In the genomic region with DNA sequence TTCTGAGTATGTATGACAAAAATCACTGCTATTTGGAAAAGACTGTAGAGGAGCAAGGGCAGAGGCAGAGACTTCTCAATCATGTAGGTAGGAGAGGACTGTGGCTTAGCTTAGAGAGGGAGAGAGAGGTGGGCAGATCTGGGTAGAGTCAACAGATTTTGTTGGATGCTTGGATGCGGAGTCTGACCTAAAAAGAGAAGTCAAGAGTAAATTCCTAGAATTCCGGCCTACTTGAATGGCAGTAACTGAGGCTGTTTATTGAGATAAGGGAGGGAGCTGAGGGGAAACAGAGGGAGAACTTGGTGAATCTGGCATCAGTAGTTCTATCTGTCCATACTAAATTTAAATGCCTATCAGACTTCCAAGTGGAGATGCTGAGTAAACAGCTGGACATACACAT, we compare ENCODE assay signal across 9 cellular contexts. TPM values are rescaled to one million over a fixed set of nuclear protein-coding genes. Genes with fewer than 3 reads are reported as not detected.
DNase-seq lines count a peak whose midpoint lies in the region; ATAC-seq and TF ChIP-seq lines count a peak whose summit lies in the region.
"Had no signal": no experiment of that assay in that cellular context is flagged by ENCODE, and none has a peak within 500 bp of the region (broad histone marks: within the 10 kb centered on the region; RNA-seq: fewer than 3 reads in every experiment).

No MANE protein-coding gene starts in this region.

- TF ChIP-seq POLR2A in heart left ventricle (IDR thresholded peaks at IDR 0.05) (no peak), right lobe of liver (IDR thresholded peaks at IDR 0.05) (no peak)

- TF ChIP-seq CTCF in heart left ventricle (IDR thresholded peaks at IDR 0.05) (no peak), WI38 (IDR thresholded peaks at IDR 0.05; ENCODE audit: low read depth, low read length) (no peak), tibial artery (IDR thresholded peaks at IDR 0.05) (no peak), right lobe of liver (IDR thresholded peaks at IDR 0.05) (no peak)

- peak overlapping the region; percentile 93 for H3K27ac Mint-ChIP-seq in memory B cell

- peak overlapping the region in 3 of 12 donors; percentile 2 to 90 (median 86) for H3K4me3 ChIP-seq in heart left ventricle
- H3K4me3 ChIP-seq in WI38 (ENCODE audit: low read depth, low read length) = peak overlapping the region; percentile 60
- no peak overlapping the region for H3K4me3 ChIP-seq in tibial artery
- H3K4me3 ChIP-seq in right lobe of liver = no peak overlapping the region

- H3K4me1 ChIP-seq in heart left ventricle = peaks cover 6 to 55% (median 30%) of the 10 kb centered on the region in 12 donors
- H3K4me1 ChIP-seq in tibial artery = peaks cover 0 to 37% (median 26%) of the 10 kb centered on the region in 4 donors
- peaks cover 0 to 11% (median 0%) of the 10 kb centered on the region in 4 donors for H3K4me1 ChIP-seq in right lobe of liver

- H3K4me3 Mint-ChIP-seq in memory B cell = peak overlapping the region; percentile 76

- DNase-seq in heart left ventricle (no peak), Right ventricle myocardium superior (no peak), memory B cell (ENCODE audit: low spot score in 2 of 2) (no peak), tibial artery (no peak), right lobe of liver (no peak)
- DNase-seq in activated CD4-positive, alpha-beta T cell treated with anti-CD3 and anti-CD28 coated beads for 4 hours = no peak
- DNase-seq: NCI-H1092 treated with DMSO at 0.1 percent for 48 hours had no signal

- ATAC-seq in heart left ventricle (no peak), Right ventricle myocardium superior (ENCODE audit: poor library complexity) (no peak), memory B cell (ENCODE audit: low read depth) (no peak), GM21723 (IDR thresholded peaks at IDR 0.05; ENCODE audit: unreplicated experiment) (no peak), right lobe of liver (no peak)

- 48 to 54% (median 50%) methylated on average over 2 of the region's 2 CpGs for WGBS in heart left ventricle, 4 donors
- WGBS in right lobe of liver (ENCODE audit: insufficient coverage, low coverage, low lambda C conversion rate, missing lambda C conversion rate) = 72% methylated on average over 2 of the region's 2 CpGs

- H3K27me3 ChIP-seq in heart left ventricle = no peaks in the 10 kb centered on the region
- no peaks in the 10 kb centered on the region for H3K27me3 ChIP-seq in tibial artery
- H3K27me3 ChIP-seq in right lobe of liver = no peaks in the 10 kb centered on the region

- H3K9me3 ChIP-seq in heart left ventricle (no peaks in the 10 kb centered on the region), tibial artery (no peaks in the 10 kb centered on the region), right lobe of liver (no peaks in the 10 kb centered on the region)

- intact Hi-C loops in heart left ventricle (cut with DNase I) (no loop called here), Right ventricle myocardium superior (cut with DNase I) (no loop called here), tibial artery (cut with DNase I; ENCODE audit: low total_unique reads) (no loop called here), right lobe of liver (cut with DNase I) (no loop called here)

- H3K27ac ChIP-seq in heart left ventricle = peak overlapping the region in 8 of 12 donors; percentile 5 to 63 (median 24)
- H3K27ac ChIP-seq in tibial artery = peak overlapping the region; percentile 53 to 96
- no peak overlapping the region for H3K27ac ChIP-seq in right lobe of liver

- no peaks in the 10 kb centered on the region for H3K9me3 Mint-ChIP-seq in memory B cell

- H3K27me3 Mint-ChIP-seq in memory B cell = no peaks in the 10 kb centered on the region

- H3K36me3 ChIP-seq in heart left ventricle (no peaks in the 10 kb centered on the region), tibial artery (no peaks in the 10 kb centered on the region), right lobe of liver (no peaks in the 10 kb centered on the region)

- H3K36me3 Mint-ChIP-seq in memory B cell = peaks cover 3% of the 10 kb centered on the region

- H3K4me1 Mint-ChIP-seq in memory B cell = peaks cover 39% of the 10 kb centered on the region

RNA-seq across cellular contexts. Expression of a gene that starts 2.4 kb away (rescaled TPM):
- 1 to 10 TPM in 7 of 9 donors, under 1 TPM in 2; 0.75 to 4.1 (median 2.1) TPM for total RNA-seq in heart left ventricle
- 1 to 10 TPM; 1.4 to 1.5 TPM for polyA plus RNA-seq in heart left ventricle
- 2.7 TPM for total RNA-seq in Right ventricle myocardium superior
- 1 to 10 TPM in 4 of 6 experiments, under 1 TPM in 2; 0.31 to 2.3 (median 2.1) TPM for total RNA-seq in right lobe of liver

RNA-seq across cellular contexts. Expression of a gene that starts 25.9 kb away (rescaled TPM):
- total RNA-seq in heart left ventricle (10 to 100 TPM; 58.4 to 99.1 (median 82.3) TPM), Right ventricle myocardium superior (59.9 TPM), right lobe of liver (100 to 1,000 TPM in 2 of 6 experiments, 10 to 100 TPM in 4; 69.8 to 103 (median 91.7) TPM)
- 10 to 100 TPM; 22.0 to 62.2 TPM for polyA plus RNA-seq in heart left ventricle

RNA-seq across cellular contexts. Expression of a gene that starts 55.3 kb away (rescaled TPM):
- total RNA-seq in heart left ventricle = 10 to 100 TPM; 37.5 to 92.7 (median 48.9) TPM
- 10 to 100 TPM; 14.9 to 36.9 TPM for polyA plus RNA-seq in heart left ventricle
- 46.8 TPM for total RNA-seq in Right ventricle myocardium superior
- 10 to 100 TPM in 4 of 6 experiments, 1 to 10 TPM in 2; 8.7 to 12.2 (median 11.0) TPM for total RNA-seq in right lobe of liver

Comparison
In these comparisons a context has a peak if more than half of its experiments do, and no peak if none do; other contexts are left out.
1. H3K27ac ChIP-seq: peak in heart left ventricle (8 of 12) and tibial artery (2 of 2); none in right lobe of liver (0 of 3).